15 cellular contexts compared by ENCODE assay signal in genomic region chr9:105964171-105964570, GRCh38.
DNase-seq lines count a peak whose midpoint lies in the region; ATAC-seq and TF ChIP-seq lines count a peak whose summit lies in the region.
"Had no signal": no experiment of that assay in that cellular context is flagged by ENCODE, and none has a peak within 500 bp of the region (broad histone marks: within the 10 kb centered on the region; RNA-seq: fewer than 3 reads in every experiment).

No MANE protein-coding gene starts in this region.

- no peak for DNase-seq in hepatocyte (ENCODE audit: low spot score)
- DNase-seq in substantia nigra (lab: John Stamatoyannopoulos, UW) = no peak
- no peak for DNase-seq in naive thymus-derived CD8-positive, alpha-beta T cell
- DNase-seq in NCI-H187 (lab: John Stamatoyannopoulos, UW) = no peak
- DNase-seq: 8988T; C1 segment of cervical spinal cord; Caco-2; CD4-positive, alpha-beta T cell; HFFc6 had no signal

- POLR2A ChIA-PET in naive thymus-derived CD8-positive, alpha-beta T cell (lab: Charles Lee) = no interaction called here

- peaks cover 8 to 30% (median 20%) of the 10 kb centered on the region in 10 experiments; a peak in 18 of 20 replicates for H3K4me1 ChIP-seq in BLaER1 treated with 17β-estradiol and CSF1 and Interleukin-3, amounts not matched to agents 10 nM and 100 nM
- peaks cover 4% of the 10 kb centered on the region for H3K4me1 ChIP-seq in hepatocyte (ENCODE audit: insufficient read depth)

- no peaks in the 10 kb centered on the region for H3K4me1 Mint-ChIP-seq in naive thymus-derived CD8-positive, alpha-beta T cell

- no peaks in the 10 kb centered on the region for H3K9me3 ChIP-seq in BLaER1 treated with 17β-estradiol and CSF1 and Interleukin-3, amounts not matched to agents 10 nM and 100 nM (replicated peaks in 1 of 11)
- no peaks in the 10 kb centered on the region for H3K9me3 ChIP-seq in hepatocyte (ENCODE audit: low read depth)
- H3K9me3 ChIP-seq: Caco-2 had no signal

- H3K4me2 ChIP-seq in BLaER1 treated with 17β-estradiol and CSF1 and Interleukin-3, amounts not matched to agents 10 nM and 100 nM = peak overlapping the region in 10 of 11 experiments; percentile 9 to 81 (median 49); a peak in 18 of 22 replicates
- no peak overlapping the region for H3K4me2 ChIP-seq in hepatocyte
- H3K4me2 ChIP-seq: GM23338 had no signal

- H2AFZ ChIP-seq in hepatocyte = no peak overlapping the region
- H2AFZ ChIP-seq: GM23338 had no signal

- H3K36me3 Mint-ChIP-seq in naive thymus-derived CD8-positive, alpha-beta T cell = no peaks in the 10 kb centered on the region

- ATAC-seq in naive thymus-derived CD8-positive, alpha-beta T cell = no peak
- ATAC-seq in GM21717 (IDR thresholded peaks at IDR 0.05; ENCODE audit: unreplicated experiment) = no peak
- ATAC-seq: GM23338, HCT116 had no signal

- no peaks in the 10 kb centered on the region for H3K79me2 ChIP-seq in hepatocyte

- peaks cover 0 to 3% (median 0%) of the 10 kb centered on the region in 9 donors for H3K9me3 Mint-ChIP-seq in naive thymus-derived CD8-positive, alpha-beta T cell
- H3K9me3 Mint-ChIP-seq: CD4-positive, alpha-beta T cell; GM23338 had no signal

- H3K36me3 ChIP-seq in BLaER1 treated with 17β-estradiol and CSF1 and Interleukin-3, amounts not matched to agents 10 nM and 100 nM = no peaks in the 10 kb centered on the region
- no peaks in the 10 kb centered on the region for H3K36me3 ChIP-seq in hepatocyte (replicated peaks; ENCODE audit: insufficient read depth, low read depth)

- no peak overlapping the region for H3K27ac Mint-ChIP-seq in naive thymus-derived CD8-positive, alpha-beta T cell
- H3K27ac Mint-ChIP-seq: CD4-positive, alpha-beta T cell; GM23338; HFFc6 had no signal

- 0 out of 22 replicates have a peak overlapping the region, but pooled peaks of 1 of the 11 experiments have one; percentile 6 for H3K27ac ChIP-seq in BLaER1 treated with 17β-estradiol and CSF1 and Interleukin-3, amounts not matched to agents 10 nM and 100 nM
- H3K27ac ChIP-seq in VCaP (0 out of 2 replicates have a peak overlapping the region, but pooled peaks have one; percentile 5), hepatocyte (peak overlapping the region; percentile 42), substantia nigra (ENCODE audit: low read depth, low read length, poor library complexity, severe bottlenecking) (peak overlapping the region; percentile 26)
- H3K27ac ChIP-seq: HL-60 had no signal

- no peak overlapping the region for H3K9ac ChIP-seq in BLaER1 treated with 17β-estradiol and CSF1 and Interleukin-3, amounts not matched to agents 10 nM and 100 nM

- H3K4me3 ChIP-seq in BLaER1 treated with 17β-estradiol and CSF1 and Interleukin-3, amounts not matched to agents 10 nM and 100 nM = no peak overlapping the region
- no peak overlapping the region for H3K4me3 ChIP-seq in hepatocyte
- H3K4me3 ChIP-seq: GM23338 had no signal

- H3K27me3 Mint-ChIP-seq in naive thymus-derived CD8-positive, alpha-beta T cell = no peaks in the 10 kb centered on the region
- H3K27me3 Mint-ChIP-seq: CD4-positive, alpha-beta T cell had no signal

- H3K27me3 ChIP-seq in BLaER1 treated with 17β-estradiol and CSF1 and Interleukin-3, amounts not matched to agents 10 nM and 100 nM = no peaks in the 10 kb centered on the region
- H3K27me3 ChIP-seq in hepatocyte = no peaks in the 10 kb centered on the region

- no peak overlapping the region for H3K4me3 Mint-ChIP-seq in naive thymus-derived CD8-positive, alpha-beta T cell
- H3K4me3 Mint-ChIP-seq: CD4-positive, alpha-beta T cell; GM23338; HFFc6 had no signal

- H4K20me1 ChIP-seq in BLaER1 treated with 17β-estradiol and CSF1 and Interleukin-3, amounts not matched to agents 10 nM and 100 nM = no peaks in the 10 kb centered on the region
- H4K20me1 ChIP-seq in hepatocyte (ENCODE audit: insufficient read depth, poor library complexity, severe bottlenecking) = no peaks in the 10 kb centered on the region

- TF ChIP-seq CTCF in VCaP (conservative IDR thresholded peaks at IDR 0.05) (no peak), hepatocyte (IDR thresholded peaks at IDR 0.05; ENCODE audit: poor library complexity) (no peak)

- H3K9me2 ChIP-seq in hepatocyte (replicated peaks; ENCODE audit: insufficient read depth) = no peaks in the 10 kb centered on the region
